In the genomic region with DNA sequence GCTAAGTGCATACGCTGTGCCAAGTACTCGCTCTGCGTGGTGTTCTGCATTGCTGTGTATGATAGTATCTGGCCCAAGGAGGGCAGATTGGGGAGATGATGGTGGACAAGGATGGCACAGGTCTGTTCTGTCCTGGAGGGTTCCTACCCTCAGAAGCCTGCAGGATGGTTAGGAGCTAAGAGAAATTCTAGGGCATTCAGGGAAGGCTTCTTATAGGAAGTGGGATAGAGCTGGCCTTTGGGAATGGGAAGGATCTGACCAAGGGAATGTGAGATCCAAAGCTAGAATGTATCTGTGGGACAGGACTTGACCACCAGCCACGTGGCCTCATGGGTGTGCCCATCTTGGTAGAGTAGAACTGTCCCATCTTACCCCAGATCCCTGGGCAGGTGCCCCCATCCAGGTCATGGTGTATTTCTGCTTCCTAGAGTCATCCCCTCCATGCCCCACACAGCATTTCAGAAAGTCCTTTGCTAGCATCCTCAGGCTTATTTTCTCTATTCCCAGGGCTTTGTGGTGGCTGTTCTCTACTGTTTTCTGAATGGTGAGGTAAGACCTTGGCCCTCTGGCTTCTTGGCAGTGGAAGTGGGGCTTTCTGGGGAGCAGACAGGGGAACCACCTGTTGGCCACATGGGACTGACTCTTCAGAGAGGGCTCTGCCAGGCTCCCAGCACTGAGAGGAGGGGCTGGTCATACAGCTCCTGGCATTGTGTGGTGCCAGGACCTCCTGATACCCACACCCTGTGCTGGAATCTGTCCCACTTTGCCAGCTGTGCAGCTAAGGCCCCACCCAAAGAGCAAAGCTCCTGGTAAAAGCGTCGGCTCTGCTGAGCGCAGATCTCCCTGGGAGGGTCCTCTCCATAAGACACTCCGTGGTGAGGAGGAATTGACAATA, we compare ENCODE assay signal across 18 cellular contexts. TPM values are rescaled to one million over a fixed set of nuclear protein-coding genes. Genes with fewer than 3 reads are reported as not detected.
DNase-seq lines count a peak whose midpoint lies in the region; ATAC-seq and TF ChIP-seq lines count a peak whose summit lies in the region.
"Had no signal": no experiment of that assay in that cellular context is flagged by ENCODE, and none has a peak within 500 bp of the region (broad histone marks: within the 10 kb centered on the region; RNA-seq: fewer than 3 reads in every experiment).

No MANE protein-coding gene starts in this region.

- H3K27ac ChIP-seq in esophagus squamous epithelium (no peak overlapping the region), prostate gland (no peak overlapping the region)
- H3K27ac ChIP-seq: A549 had no signal

- WGBS in esophagus squamous epithelium, 2 donors: 76 to 80% methylated on average over 4 of the region's 8 CpGs
- WGBS in prostate gland: 73% methylated on average over 8 of the region's 8 CpGs

- H3K36me3 ChIP-seq in esophagus squamous epithelium (no peaks in the 10 kb centered on the region), prostate gland (no peaks in the 10 kb centered on the region)

- intact Hi-C loops in Right ventricle myocardium superior (cut with DNase I) (no loop called here), left cardiac atrium (cut with DNase I) (no loop called here), sciatic nerve (cut with DNase I) (no loop called here), esophagus squamous epithelium (cut with DNase I) (no loop called here), prostate gland (cut with DNase I) (no loop called here)

- no peak overlapping the region for H3K4me3 ChIP-seq in esophagus squamous epithelium
- no peak overlapping the region for H3K4me3 ChIP-seq in prostate gland
- H3K4me3 ChIP-seq: A549, GM12878 had no signal

- H3K4me1 ChIP-seq in esophagus squamous epithelium (no peaks in the 10 kb centered on the region), prostate gland (replicated peaks) (no peaks in the 10 kb centered on the region)
- H3K4me1 ChIP-seq: A549 had no signal

- TF ChIP-seq POLR2A in esophagus squamous epithelium (IDR thresholded peaks at IDR 0.05) (no peak), prostate gland (IDR thresholded peaks at IDR 0.05) (no peak)

- no peak for TF ChIP-seq CTCF in esophagus squamous epithelium (IDR thresholded peaks at IDR 0.05)
- TF ChIP-seq CTCF in prostate gland (IDR thresholded peaks at IDR 0.05): no peak

- H3K27me3 ChIP-seq in esophagus squamous epithelium (no peaks in the 10 kb centered on the region), prostate gland (replicated peaks; ENCODE audit: insufficient read depth) (no peaks in the 10 kb centered on the region)

- H3K9me3 ChIP-seq in esophagus squamous epithelium: no peaks in the 10 kb centered on the region
- H3K9me3 ChIP-seq in prostate gland: no peaks in the 10 kb centered on the region
- H3K9me3 ChIP-seq: A549 had no signal

- DNase-seq in Right ventricle myocardium superior (no peak), left cardiac atrium (no peak), islet precursor cell (peak; percentile 35), sciatic nerve (ENCODE audit: low spot score) (peak; percentile 9), AG20443 (ENCODE audit: low spot score) (no peak), esophagus squamous epithelium (lab: John Stamatoyannopoulos, UW) (no peak), prostate gland (ENCODE audit: low spot score) (no peak)
- DNase-seq: COR-L47, DMS53, MV-4-11, NCI-H1436, NCI-H2029 treated with DMSO at 0.1 percent for 48 hours, NCI-H510A treated with DMSO at 0.1 percent for 48 hours had no signal

- ATAC-seq in Right ventricle myocardium superior (ENCODE audit: poor library complexity): peak; percentile 13
- ATAC-seq in left cardiac atrium: no peak
- no peak for ATAC-seq in sciatic nerve
- ATAC-seq: A549, GM12878, HCT116 had no signal

RNA-seq across cellular contexts. Expression of a gene that starts 52.5 kb away (rescaled TPM):
- total RNA-seq in Right ventricle myocardium superior (4.8 TPM), left cardiac atrium (1 to 10 TPM; 1.0 to 4.8 TPM), sciatic nerve (9.1 TPM), esophagus squamous epithelium (10 to 100 TPM in 1 of 4 donors, under 1 TPM in 3; 0.15 to 10.5 (median 0.20) TPM), prostate gland (1 to 10 TPM in 1 of 2 donors, under 1 TPM in 1; 0.14 to 6.0 TPM)
- total RNA-seq: GM12878, HT-29, RPMI7951 had no signal

Comparison
In these comparisons a context has a peak if more than half of its experiments do, and no peak if none do; other contexts are left out.
1. DNase-seq: peak in islet precursor cell (single experiment) and sciatic nerve (single experiment); none in Right ventricle myocardium superior (single experiment), left cardiac atrium (single experiment), AG20443 (single experiment), esophagus squamous epithelium (single experiment) and prostate gland (single experiment).